ENCODE assay signal across 8 cellular contexts in genomic region chr2:87290912-87291311, GRCh38.
DNase-seq lines count a peak whose midpoint lies in the region; ATAC-seq and TF ChIP-seq lines count a peak whose summit lies in the region.
"Not testable (repeated sequence)": the region's sequence is repeated elsewhere in the genome, so short reads cannot be mapped to it uniquely, and the experiment has no call there.

No MANE protein-coding gene starts in this region.

- peaks cover 19% of the 10 kb centered on the region for H3K4me1 Mint-ChIP-seq in activated T-helper 1 cell treated with anti-CD3 and anti-CD28 coated beads, Interleukin-12 subunit alpha, Interleukin-12 subunit beta, Interleukin-2, Interleukin-4 antibody, amounts not matched to agents 30 ng/mL and 10 ng/mL and 1 ng/mL, durations not matched to agents 14 hours and 24 hours and 36 hours (ENCODE audit: low read depth)
- peaks cover 4 to 17% of the 10 kb centered on the region in 2 donors for H3K4me1 Mint-ChIP-seq in natural killer cell treated with Interleukin-12 subunit alpha and Interleukin-12 subunit beta and Interleukin-15 and Interleukin-18, amount 100 ng/mL, for 72 hours (ENCODE audit: low read depth in 2 of 2)

- not testable (repeated sequence) for H3K27ac ChIP-seq in Panc1 (ENCODE audit: low read length)

- POLR2A ChIA-PET in Panc1 (lab: Charles Lee) = not testable (repeated sequence)

- H3K4me3 Mint-ChIP-seq in activated T-helper 1 cell treated with anti-CD3 and anti-CD28 coated beads, Interleukin-12 subunit alpha, Interleukin-12 subunit beta, Interleukin-2, Interleukin-4 antibody, amounts not matched to agents 30 ng/mL and 10 ng/mL and 1 ng/mL, durations not matched to agents 14 hours and 24 hours and 36 hours = peak overlapping the region; percentile 65
- peak overlapping the region; percentile 79 for H3K4me3 Mint-ChIP-seq in natural killer cell treated with Interleukin-12 subunit alpha and Interleukin-12 subunit beta and Interleukin-15 and Interleukin-18, amount 100 ng/mL, for 72 hours

- peak; percentile 1 for DNase-seq in AG08395 (ENCODE audit: low spot score)
- not testable (repeated sequence) for DNase-seq in Panc1 (ENCODE audit: low read depth, low spot score); activated T-helper 1 cell treated with anti-CD3 and anti-CD28 coated beads, Interleukin-12 subunit alpha, Interleukin-12 subunit beta, Interleukin-2, Interleukin-4 antibody, amounts not matched to agents 30 ng/mL and 10 ng/mL and 1 ng/mL, durations not matched to agents 14 hours and 24 hours and 36 hours (ENCODE audit: low spot score); natural killer cell treated with Interleukin-12 subunit alpha and Interleukin-12 subunit beta and Interleukin-15 and Interleukin-18, amount 100 ng/mL, for 72 hours (ENCODE audit: low spot score)
- DNase-seq in fibroblast of peridontal ligament (ENCODE audit: extremely low read depth) = peak; percentile 14

- peak overlapping the region; percentile 65 for H3K27ac Mint-ChIP-seq in activated T-helper 1 cell treated with anti-CD3 and anti-CD28 coated beads, Interleukin-12 subunit alpha, Interleukin-12 subunit beta, Interleukin-2, Interleukin-4 antibody, amounts not matched to agents 30 ng/mL and 10 ng/mL and 1 ng/mL, durations not matched to agents 14 hours and 24 hours and 36 hours
- peak overlapping the region in 1 of 2 donors; percentile 76 for H3K27ac Mint-ChIP-seq in natural killer cell treated with Interleukin-12 subunit alpha and Interleukin-12 subunit beta and Interleukin-15 and Interleukin-18, amount 100 ng/mL, for 72 hours

- not testable (repeated sequence) for H3K9me3 Mint-ChIP-seq in activated T-helper 1 cell treated with anti-CD3 and anti-CD28 coated beads, Interleukin-12 subunit alpha, Interleukin-12 subunit beta, Interleukin-2, Interleukin-4 antibody, amounts not matched to agents 30 ng/mL and 10 ng/mL and 1 ng/mL, durations not matched to agents 14 hours and 24 hours and 36 hours; natural killer cell treated with Interleukin-12 subunit alpha and Interleukin-12 subunit beta and Interleukin-15 and Interleukin-18, amount 100 ng/mL, for 72 hours

- not testable (repeated sequence) for H3K36me3 ChIP-seq in Panc1 (ENCODE audit: control insufficient read depth, insufficient read depth, low read length)

- not testable (repeated sequence) for BruUV-seq in Panc1 (replicated peaks; lab: Mats Ljungman, UMichigan)

- not testable (repeated sequence) for H3K36me3 Mint-ChIP-seq in activated T-helper 1 cell treated with anti-CD3 and anti-CD28 coated beads, Interleukin-12 subunit alpha, Interleukin-12 subunit beta, Interleukin-2, Interleukin-4 antibody, amounts not matched to agents 30 ng/mL and 10 ng/mL and 1 ng/mL, durations not matched to agents 14 hours and 24 hours and 36 hours (ENCODE audit: low read depth); natural killer cell treated with Interleukin-12 subunit alpha and Interleukin-12 subunit beta and Interleukin-15 and Interleukin-18, amount 100 ng/mL, for 72 hours

- in situ Hi-C loops in Panc1 (cut with HindIII; ENCODE audit: low pct_unique_long_range_greater_than_20kb, low sequenced_read_pairs) = not testable (repeated sequence)

- not testable (repeated sequence) for H3K27me3 Mint-ChIP-seq in activated T-helper 1 cell treated with anti-CD3 and anti-CD28 coated beads, Interleukin-12 subunit alpha, Interleukin-12 subunit beta, Interleukin-2, Interleukin-4 antibody, amounts not matched to agents 30 ng/mL and 10 ng/mL and 1 ng/mL, durations not matched to agents 14 hours and 24 hours and 36 hours (ENCODE audit: insufficient read depth); natural killer cell treated with Interleukin-12 subunit alpha and Interleukin-12 subunit beta and Interleukin-15 and Interleukin-18, amount 100 ng/mL, for 72 hours

- not testable (repeated sequence) for H3K9me3 ChIP-seq in Panc1 (ENCODE audit: control insufficient read depth, insufficient read depth, low read depth, low read length)

- not testable (repeated sequence) for H3K4me3 ChIP-seq in Panc1 (ENCODE audit: low read depth in 2 of 2, low read length in 2 of 2)

- CTCF ChIA-PET in Panc1 (lab: Charles Lee) = not testable (repeated sequence)

- not testable (repeated sequence) for H3K27me3 ChIP-seq in Panc1 (ENCODE audit: control insufficient read depth, insufficient read depth, low read length)

- ATAC-seq in GM19035 (IDR thresholded peaks at IDR 0.05; ENCODE audit: unreplicated experiment) (peak; percentile 68), HG02571 (IDR thresholded peaks at IDR 0.05; ENCODE audit: unreplicated experiment) (peak; percentile 58), HG03175 (IDR thresholded peaks at IDR 0.05; ENCODE audit: unreplicated experiment) (peak; percentile 86), Panc1 (peak; percentile 84)
- ATAC-seq in natural killer cell treated with Interleukin-12 subunit alpha and Interleukin-12 subunit beta and Interleukin-15 and Interleukin-18, amount 100 ng/mL, for 72 hours = peak; percentile 87 to 96

- intact Hi-C loops in Panc1 (cut with micrococcal nuclease; ENCODE audit: unreplicated experiment); activated T-helper 1 cell treated with anti-CD3 and anti-CD28 coated beads, Interleukin-12 subunit alpha, Interleukin-12 subunit beta, Interleukin-2, Interleukin-4 antibody, amounts not matched to agents 30 ng/mL and 10 ng/mL and 1 ng/mL, durations not matched to agents 14 hours and 24 hours and 36 hours (cut with micrococcal nuclease): not testable (repeated sequence)

- H3K4me1 ChIP-seq in Panc1 (ENCODE audit: control insufficient read depth, insufficient read depth, low read length) = not testable (repeated sequence)

- TF ChIP-seq CTCF in Panc1 (IDR thresholded peaks at IDR 0.05) = not testable (repeated sequence)
